In genomic region chr18:48668466-48669179, GRCh38 we compare ENCODE assay signal across 17 cellular contexts.
DNase-seq lines count a peak whose midpoint lies in the region; ATAC-seq and TF ChIP-seq lines count a peak whose summit lies in the region.
"Had no signal": no experiment of that assay in that cellular context is flagged by ENCODE, and none has a peak within 500 bp of the region (broad histone marks: within the 10 kb centered on the region; RNA-seq: fewer than 3 reads in every experiment).

No MANE protein-coding gene starts in this region.

- DNase-seq in osteocyte (ENCODE audit: extremely low spot score, unreplicated experiment) (no peak), DMS53 (lab: John Stamatoyannopoulos, UW) (no peak), SW 1271 (lab: John Stamatoyannopoulos, UW) (no peak), Caco-2 (no peak)
- no peak for DNase-seq in activated T-cell treated with anti-CD3 and anti-CD28 coated beads, Interleukin-2, amount 50 U/mL, for 72 hours
- DNase-seq: activated CD8-positive, alpha-beta T cell treated with anti-CD3 and anti-CD28 coated beads, Interleukin-2, amount 10 ng/mL, durations not matched to agents 7 days and 5 days; activated naive CD8-positive, alpha-beta T cell treated with anti-CD3 and anti-CD28 coated beads, Interleukin-2, amount 50 U/mL, for 24 hours; effector CD8-positive, alpha-beta T cell; mesenchymal stem cell; MV-4-11 had no signal

- CTCF ChIA-PET in Caco-2 (lab: Charles Lee): no interaction called here

- POLR2A ChIA-PET in Caco-2 (lab: Charles Lee): no interaction called here

- no peaks in the 10 kb centered on the region for H3K27me3 Mint-ChIP-seq in osteocyte (ENCODE audit: unreplicated experiment)
- H3K27me3 Mint-ChIP-seq in activated T-cell treated with anti-CD3 and anti-CD28 coated beads, Interleukin-2, amount 50 U/mL, for 72 hours (ENCODE audit: low read depth): no peaks in the 10 kb centered on the region
- H3K27me3 Mint-ChIP-seq in Caco-2 (ENCODE audit: insufficient read depth, unreplicated experiment): no peaks in the 10 kb centered on the region

- no peak for ATAC-seq in activated T-cell treated with anti-CD3 and anti-CD28 coated beads, Interleukin-2, amount 50 U/mL, for 72 hours (replicated peaks in 1 of 2)
- ATAC-seq: activated CD8-positive, alpha-beta T cell treated with anti-CD3 and anti-CD28 coated beads, Interleukin-2, amount 10 ng/mL, durations not matched to agents 7 days and 5 days; activated naive CD8-positive, alpha-beta T cell treated with anti-CD3 and anti-CD28 coated beads, Interleukin-2, amount 50 U/mL, for 24 hours had no signal

- peaks cover 17% of the 10 kb centered on the region for H3K9me3 Mint-ChIP-seq in osteocyte (ENCODE audit: unreplicated experiment)
- peaks cover 4 to 5% of the 10 kb centered on the region in 2 donors for H3K9me3 Mint-ChIP-seq in activated T-cell treated with anti-CD3 and anti-CD28 coated beads, Interleukin-2, amount 50 U/mL, for 72 hours
- peaks cover 10% of the 10 kb centered on the region for H3K9me3 Mint-ChIP-seq in Caco-2 (ENCODE audit: unreplicated experiment)

- no peaks in the 10 kb centered on the region for H4K20me1 ChIP-seq in Loucy (ENCODE audit: insufficient read depth, low read length, poor library complexity, severe bottlenecking)

- H3K27ac ChIP-seq in cingulate gyrus (ENCODE audit: low read depth, low read length): peak overlapping the region; percentile 76

- no peak overlapping the region for H3K4me2 ChIP-seq in Loucy (ENCODE audit: low read depth, low read length, poor library complexity, severe bottlenecking)

- TF ChIP-seq CTCF in GM12875 (IDR thresholded peaks at IDR 0.05; ENCODE audit: borderline replicate concordance, insufficient read depth, low read depth, low read length) (0 out of 2 replicates have a peak, but pooled peaks have one; percentile 12), Loucy (conservative IDR thresholded peaks at IDR 0.05; ENCODE audit: low read length) (peak; percentile 28), osteocyte (IDR thresholded peaks at IDR 0.05) (no peak), Caco-2 (IDR thresholded peaks at IDR 0.05; ENCODE audit: insufficient read depth in 1 of 2, low read depth in 1 of 2, low read length in 1 of 2, severe bottlenecking in 1 of 2, unreplicated experiment in 1 of 2) (no peak)

- no peaks in the 10 kb centered on the region for H3K79me2 ChIP-seq in Loucy (ENCODE audit: insufficient read depth, low read length)

- H3K4me1 ChIP-seq in Loucy (ENCODE audit: insufficient read depth, low read length, poor library complexity, severe bottlenecking) (peaks cover 13% of the 10 kb centered on the region), Caco-2 (peaks cover 14% of the 10 kb centered on the region; the same call in 1 of the 2 replicates)

- no peak overlapping the region for H3K4me3 Mint-ChIP-seq in osteocyte (ENCODE audit: unreplicated experiment)
- no peak overlapping the region for H3K4me3 Mint-ChIP-seq in activated T-cell treated with anti-CD3 and anti-CD28 coated beads, Interleukin-2, amount 50 U/mL, for 72 hours
- no peak overlapping the region for H3K4me3 Mint-ChIP-seq in Caco-2 (ENCODE audit: unreplicated experiment)
- H3K4me3 Mint-ChIP-seq: activated CD8-positive, alpha-beta T cell treated with anti-CD3 and anti-CD28 coated beads, Interleukin-2, amount 10 ng/mL, durations not matched to agents 7 days and 5 days; activated naive CD8-positive, alpha-beta T cell treated with anti-CD3 and anti-CD28 coated beads, Interleukin-2, amount 50 U/mL, for 24 hours; activated T-helper 1 cell treated with anti-CD3 and anti-CD28 coated beads, Interleukin-12 subunit alpha, Interleukin-12 subunit beta, Interleukin-2, Interleukin-4 antibody, amounts not matched to agents 30 ng/mL and 10 ng/mL and 1 ng/mL, durations not matched to agents 14 hours and 24 hours and 36 hours; nephron; stimulated activated effector memory CD8-positive, alpha-beta T cell treated with anti-CD3 and anti-CD28 coated beads, Interleukin-12 subunit alpha, Interleukin-12 subunit beta, amount 100 ng/mL, for 72 hours had no signal

- H3K36me3 Mint-ChIP-seq in osteocyte (ENCODE audit: unreplicated experiment) (peaks cover 41% of the 10 kb centered on the region), Caco-2 (ENCODE audit: insufficient read depth, unreplicated experiment) (peaks cover 11% of the 10 kb centered on the region)
- H3K36me3 Mint-ChIP-seq in activated T-cell treated with anti-CD3 and anti-CD28 coated beads, Interleukin-2, amount 50 U/mL, for 72 hours (ENCODE audit: insufficient read depth in 2 of 2): peaks cover 5 to 10% of the 10 kb centered on the region in 2 donors

- H3K4me3 ChIP-seq in GM12875 (ENCODE audit: low read depth, low read length) (no peak overlapping the region), Loucy (ENCODE audit: low read length, poor library complexity, severe bottlenecking) (no peak overlapping the region), Caco-2 (ENCODE audit: low read depth, low read length) (no peak overlapping the region)

- H3K9me3 ChIP-seq in Loucy (ENCODE audit: insufficient read depth, low read depth, low read length) (peaks cover 16% of the 10 kb centered on the region; the same call in 1 of the 2 replicates), Caco-2 (no peaks in the 10 kb centered on the region)
- H3K9me3 ChIP-seq: BE2C had no signal

- H3K36me3 ChIP-seq in Loucy (ENCODE audit: insufficient read depth, low read length): peaks cover 38% of the 10 kb centered on the region; the same call in 1 of the 2 replicates
- no peaks in the 10 kb centered on the region for H3K36me3 ChIP-seq in Caco-2 (ENCODE audit: control insufficient read depth, insufficient read depth, low read length)

- H3K27ac Mint-ChIP-seq in osteocyte (ENCODE audit: unreplicated experiment) (peak overlapping the region; percentile 52), Caco-2 (ENCODE audit: unreplicated experiment) (no peak overlapping the region)
- no peak overlapping the region for H3K27ac Mint-ChIP-seq in activated T-cell treated with anti-CD3 and anti-CD28 coated beads, Interleukin-2, amount 50 U/mL, for 72 hours
- H3K27ac Mint-ChIP-seq: activated CD8-positive, alpha-beta T cell treated with anti-CD3 and anti-CD28 coated beads, Interleukin-2, amount 10 ng/mL, durations not matched to agents 7 days and 5 days; activated naive CD8-positive, alpha-beta T cell treated with anti-CD3 and anti-CD28 coated beads, Interleukin-2, amount 50 U/mL, for 24 hours; activated T-helper 1 cell treated with anti-CD3 and anti-CD28 coated beads, Interleukin-12 subunit alpha, Interleukin-12 subunit beta, Interleukin-2, Interleukin-4 antibody, amounts not matched to agents 30 ng/mL and 10 ng/mL and 1 ng/mL, durations not matched to agents 14 hours and 24 hours and 36 hours; nephron; stimulated activated effector memory CD8-positive, alpha-beta T cell treated with anti-CD3 and anti-CD28 coated beads, Interleukin-12 subunit alpha, Interleukin-12 subunit beta, amount 100 ng/mL, for 72 hours had no signal

- BruUV-seq in Caco-2 (replicated peaks; lab: Mats Ljungman, UMichigan): no TSS peak

- no peak overlapping the region for H3K9ac ChIP-seq in Loucy (ENCODE audit: low read depth, low read length, poor library complexity, severe bottlenecking)

- H3K4me1 Mint-ChIP-seq in osteocyte (ENCODE audit: unreplicated experiment): peaks cover 2% of the 10 kb centered on the region
- H3K4me1 Mint-ChIP-seq in activated T-cell treated with anti-CD3 and anti-CD28 coated beads, Interleukin-2, amount 50 U/mL, for 72 hours (ENCODE audit: low read depth): no peaks in the 10 kb centered on the region
- peaks cover 8% of the 10 kb centered on the region for H3K4me1 Mint-ChIP-seq in Caco-2 (ENCODE audit: low read depth, unreplicated experiment)
- H3K4me1 Mint-ChIP-seq: activated naive CD8-positive, alpha-beta T cell treated with anti-CD3 and anti-CD28 coated beads, Interleukin-2, amount 50 U/mL, for 24 hours; nephron; stimulated activated effector memory CD8-positive, alpha-beta T cell treated with anti-CD3 and anti-CD28 coated beads, Interleukin-12 subunit alpha, Interleukin-12 subunit beta, amount 100 ng/mL, for 72 hours had no signal

- intact Hi-C loops in Caco-2 (cut with micrococcal nuclease; ENCODE audit: unreplicated experiment): loop anchor here (5.0 kb wide), 1 partner anchor 61 kb away; no protein-coding TSS in a partner anchor

- no peaks in the 10 kb centered on the region for H3F3A ChIP-seq in Loucy (ENCODE audit: low read depth)

- H3K27me3 ChIP-seq in Loucy (ENCODE audit: insufficient read depth, low read length, poor library complexity, severe bottlenecking): no peaks in the 10 kb centered on the region
- H3K27me3 ChIP-seq in Caco-2 (replicated peaks; ENCODE audit: control insufficient read depth, insufficient read depth, low read length): no peaks in the 10 kb centered on the region
- H3K27me3 ChIP-seq: BE2C had no signal

- no peaks in the 10 kb centered on the region for H3K9me2 ChIP-seq in Loucy (replicated peaks; ENCODE audit: low read depth, low read length)

- H2AFZ ChIP-seq in Loucy (ENCODE audit: low read length): no peak overlapping the region

Comparison
In these comparisons a context has a peak if more than half of its experiments do, and no peak if none do; other contexts are left out.
1. CTCF ChIP-seq: peak in GM12875 (single experiment) and Loucy (single experiment); none in osteocyte (single experiment) and Caco-2 (0 of 2).